13 cellular contexts compared by ENCODE assay signal in the genomic region with DNA sequence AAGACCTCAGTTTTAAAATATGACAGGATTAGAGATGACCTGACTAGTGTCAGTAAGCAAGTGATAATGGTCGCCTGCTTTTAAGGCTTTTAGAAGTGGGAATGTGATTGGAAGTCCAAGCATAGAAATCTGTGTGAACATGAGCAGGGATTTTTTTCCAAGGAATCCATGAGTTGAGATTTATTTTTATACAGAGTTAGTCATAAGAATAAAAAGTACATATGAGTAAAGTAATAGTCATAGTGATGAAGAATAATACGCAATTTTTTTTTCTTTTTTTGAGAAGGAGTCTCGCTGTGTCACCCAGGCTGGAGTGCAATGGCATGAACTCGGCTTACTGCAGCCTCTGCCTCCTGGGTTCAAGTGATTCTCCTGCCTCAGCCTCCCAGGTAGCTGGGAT. TPM values are rescaled to one million over a fixed set of nuclear protein-coding genes. Genes with fewer than 3 reads are reported as not detected.
A peak's percentile ranks its signal among the peaks of the same experiment; 100 is the strongest.
DNase-seq lines count a peak whose midpoint lies in the region; ATAC-seq and TF ChIP-seq lines count a peak whose summit lies in the region.
"Had no signal": no experiment of that assay in that cellular context is flagged by ENCODE, and none has a peak within 500 bp of the region (broad histone marks: within the 10 kb centered on the region; RNA-seq: fewer than 3 reads in every experiment).

No MANE protein-coding gene starts in this region.

- intact Hi-C loops in stomach (cut with DNase I; ENCODE audit: low total_unique reads), result no loop called here
- intact Hi-C loops in transverse colon (cut with DNase I; ENCODE audit: low total_unique reads), result loop anchor here (10.0 kb wide), 1 partner anchor 746 kb away; no protein-coding TSS in a partner anchor

- no peaks in the 10 kb centered on the region for H3K27me3 Mint-ChIP-seq in CD4-positive, CD25-positive, alpha-beta regulatory T cell
- no peaks in the 10 kb centered on the region for H3K27me3 Mint-ChIP-seq in mesothelial cell of epicardium (ENCODE audit: low read depth)
- H3K27me3 Mint-ChIP-seq: IgD-negative memory B cell had no signal

- peaks cover 3% of the 10 kb centered on the region for H3K36me3 ChIP-seq in CD4-positive, CD25-positive, alpha-beta regulatory T cell (ENCODE audit: control insufficient read depth, insufficient read depth, low read length)
- no peaks in the 10 kb centered on the region for H3K36me3 ChIP-seq in adipocyte (ENCODE audit: control insufficient read depth, insufficient read depth, low read length, severe bottlenecking)
- H3K36me3 ChIP-seq in H7 (replicated peaks; ENCODE audit: control insufficient read depth, insufficient read depth, low read length), result no peaks in the 10 kb centered on the region
- peaks cover 0 to 18% (median 2%) of the 10 kb centered on the region in 4 donors for H3K36me3 ChIP-seq in stomach
- no peaks in the 10 kb centered on the region for H3K36me3 ChIP-seq in transverse colon

- peak overlapping the region; percentile 94 to 99 (median 96) for H3K4me3 Mint-ChIP-seq in CD4-positive, CD25-positive, alpha-beta regulatory T cell
- peak overlapping the region; percentile 91 for H3K4me3 Mint-ChIP-seq in mesothelial cell of epicardium

- no peak overlapping the region for H3K4me3 ChIP-seq in CD4-positive, CD25-positive, alpha-beta regulatory T cell (ENCODE audit: low read depth, low read length)
- no peak overlapping the region for H3K4me3 ChIP-seq in adipocyte (ENCODE audit: low read length)
- no peak overlapping the region for H3K4me3 ChIP-seq in H7 (ENCODE audit: insufficient read depth, low read depth, low read length)
- H3K4me3 ChIP-seq in stomach, result no peak overlapping the region
- H3K4me3 ChIP-seq in transverse colon, result no peak overlapping the region

- ATAC-seq in CD4-positive, CD25-positive, alpha-beta regulatory T cell (ENCODE audit: low read depth in 2 of 2), result no peak

- H3K9ac ChIP-seq in adipocyte (ENCODE audit: low read length), result no peak overlapping the region

- H3K9me3 Mint-ChIP-seq in CD4-positive, CD25-positive, alpha-beta regulatory T cell, result peaks cover 0 to 6% (median 0%) of the 10 kb centered on the region in 7 donors
- peaks cover 7% of the 10 kb centered on the region for H3K9me3 Mint-ChIP-seq in mesothelial cell of epicardium
- H3K9me3 Mint-ChIP-seq: IgD-negative memory B cell had no signal

- no peaks in the 10 kb centered on the region for H3K27me3 ChIP-seq in CD4-positive, CD25-positive, alpha-beta regulatory T cell (ENCODE audit: control insufficient read depth, insufficient read depth, low read length)
- H3K27me3 ChIP-seq in adipocyte (replicated peaks; ENCODE audit: control insufficient read depth, insufficient read depth, low read length), result no peaks in the 10 kb centered on the region
- no peaks in the 10 kb centered on the region for H3K27me3 ChIP-seq in H7 (ENCODE audit: control insufficient read depth, insufficient read depth, low read length)
- H3K27me3 ChIP-seq in stomach, result no peaks in the 10 kb centered on the region
- no peaks in the 10 kb centered on the region for H3K27me3 ChIP-seq in transverse colon

- peak overlapping the region in 2 of 3 donors; percentile 92 to 95 for H3K27ac Mint-ChIP-seq in CD4-positive, CD25-positive, alpha-beta regulatory T cell
- H3K27ac Mint-ChIP-seq in mesothelial cell of epicardium, result no peak overlapping the region

- WGBS in stomach, 5 donors, result 78 to 99% (median 94%) methylated on average over 4 of the region's 4 CpGs
- WGBS in transverse colon (ENCODE audit: low coverage in 1 of 2), 2 donors, result 96% methylated on average over 4 of the region's 4 CpGs; no CpG with 5 or more reads in 1 of the 2 donors

- TF ChIP-seq POLR2A in stomach (IDR thresholded peaks at IDR 0.05) (no peak), transverse colon (IDR thresholded peaks at IDR 0.05) (no peak)

- TF ChIP-seq CTCF in mesothelial cell of epicardium (IDR thresholded peaks at IDR 0.05; ENCODE audit: unreplicated experiment) (no peak), stomach (IDR thresholded peaks at IDR 0.05) (no peak), transverse colon (IDR thresholded peaks at IDR 0.05) (no peak)

- peaks cover 17% of the 10 kb centered on the region for H3K4me1 ChIP-seq in CD4-positive, CD25-positive, alpha-beta regulatory T cell (ENCODE audit: control insufficient read depth, insufficient read depth, low read length, poor library complexity, severe bottlenecking)
- H3K4me1 ChIP-seq in adipocyte (ENCODE audit: control insufficient read depth, insufficient read depth, low read length), result peaks cover 17% of the 10 kb centered on the region
- peaks cover 0 to 24% (median 20%) of the 10 kb centered on the region in 4 donors for H3K4me1 ChIP-seq in stomach
- H3K4me1 ChIP-seq in transverse colon, result peaks cover 10 to 16% (median 12%) of the 10 kb centered on the region in 4 donors

- no peak overlapping the region for H3K27ac ChIP-seq in CD4-positive, CD25-positive, alpha-beta regulatory T cell (ENCODE audit: insufficient read depth, low read length, poor library complexity, severe bottlenecking)
- H3K27ac ChIP-seq in stomach (no peak overlapping the region), transverse colon (no peak overlapping the region)

- peaks cover 14 to 40% (median 32%) of the 10 kb centered on the region in 4 donors for H3K4me1 Mint-ChIP-seq in CD4-positive, CD25-positive, alpha-beta regulatory T cell
- peaks cover 22% of the 10 kb centered on the region for H3K4me1 Mint-ChIP-seq in mesothelial cell of epicardium

- H3K9me3 ChIP-seq in CD4-positive, CD25-positive, alpha-beta regulatory T cell (ENCODE audit: control insufficient read depth in 2 of 2, low read length in 2 of 2), result peaks cover 0 to 8% of the 10 kb centered on the region in 2 experiments
- H3K9me3 ChIP-seq in adipocyte (ENCODE audit: control insufficient read depth, low read length) (no peaks in the 10 kb centered on the region), stomach (peaks cover 0 to 7% (median 3%) of the 10 kb centered on the region in 4 donors), transverse colon (no peaks in the 10 kb centered on the region)

- in situ Hi-C loops in transverse colon (cut with MboI; ENCODE audit: low pct_ligation_motif_present in 1 of 4, low pct_unique_long_range_greater_than_20kb in 1 of 4, low sequenced_read_pairs in 3 of 4), result no loop called here

- no peak for TF ChIP-seq EP300 in stomach (IDR thresholded peaks at IDR 0.05)
- TF ChIP-seq EP300 in transverse colon (IDR thresholded peaks at IDR 0.05; ENCODE audit: low read depth), result no peak

- no peak for DNase-seq in CD4-positive, CD25-positive, alpha-beta regulatory T cell
- peak; percentile 34 for DNase-seq in HT1080 (ENCODE audit: low read depth)
- DNase-seq in adipocyte (ENCODE audit: low read depth), result peak; percentile 19
- DNase-seq in mesothelial cell of epicardium (ENCODE audit: low spot score in 2 of 2, unreplicated experiment in 2 of 2), result no peak
- DNase-seq in foreskin melanocyte, result no peak
- no peak for DNase-seq in H7
- DNase-seq in stomach, result no peak
- no peak for DNase-seq in transverse colon
- DNase-seq: activated CD4-positive, alpha-beta T cell treated with anti-CD3 and anti-CD28 coated beads, Interleukin-2, amount 50 U/mL, for 4 hours; effector CD8-positive, alpha-beta T cell; NK-92 treated with Interleukin-12 subunit alpha and Interleukin-12 subunit beta, amount 100 ng/mL, for 24 hours; posterior cingulate gyrus had no signal

- H3K36me3 Mint-ChIP-seq in CD4-positive, CD25-positive, alpha-beta regulatory T cell, result peaks cover 9% of the 10 kb centered on the region
- H3K36me3 Mint-ChIP-seq in mesothelial cell of epicardium, result peaks cover 13% of the 10 kb centered on the region

RNA-seq across cellular contexts. Expression of a gene that starts 1.7 kb away (rescaled TPM):
- total RNA-seq in CD4-positive, CD25-positive, alpha-beta regulatory T cell, result 2.3 TPM
- polyA plus RNA-seq in CD4-positive, CD25-positive, alpha-beta regulatory T cell, result 1 to 10 TPM; 4.8 to 5.8 (median 5.4) TPM
- 0.97 and 1.8 TPM in 2 replicates for total RNA-seq in HT1080 (2014; rRNA removed; shearing (Covaris generic))
- 1.4 and 2.3 TPM in 2 replicates for polyA plus RNA-seq in HT1080 (2015; cell fraction: cytosol; rRNA removed)
- polyA plus RNA-seq in HT1080 (2015; cell fraction: nucleus; rRNA removed), result 5.2 and 8.0 TPM in 2 replicates
- 6.8 to 9.8 TPM (median 8.7 TPM) in 3 replicates for total RNA-seq in mesothelial cell of epicardium
- 1.2 and 2.8 TPM in 2 replicates for total RNA-seq in H7 (2014; rRNA removed; shearing (Covaris generic))
- 1 to 10 TPM in 4 of 5 donors, under 1 TPM in 1; 0.29 to 9.3 (median 3.3) TPM for total RNA-seq in stomach
- 1 to 10 TPM in 1 of 3 donors, under 1 TPM in 2; 0.68 to 1.6 (median 0.76) TPM for polyA plus RNA-seq in stomach
- 1 to 10 TPM in 3 of 4 donors, under 1 TPM in 1; 0.60 to 8.1 (median 2.4) TPM for total RNA-seq in transverse colon

RNA-seq across cellular contexts. Expression of a gene that starts 27.5 kb away (rescaled TPM):
- 105 TPM for total RNA-seq in CD4-positive, CD25-positive, alpha-beta regulatory T cell
- 100 to 1,000 TPM in 2 of 4 donors, 10 to 100 TPM in 2; 89.9 to 122 (median 101) TPM for polyA plus RNA-seq in CD4-positive, CD25-positive, alpha-beta regulatory T cell
- total RNA-seq in HT1080 (2014; rRNA removed; shearing (Covaris generic)), result 324 and 370 TPM in 2 replicates
- polyA plus RNA-seq in HT1080 (2015; cell fraction: cytosol; rRNA removed), result 183 and 189 TPM in 2 replicates
- 229 and 242 TPM in 2 replicates for polyA plus RNA-seq in HT1080 (2015; cell fraction: nucleus; rRNA removed)
- 81.3 to 85.8 TPM (median 83.2 TPM) in 3 replicates for total RNA-seq in mesothelial cell of epicardium
- 153 and 227 TPM in 2 replicates for total RNA-seq in H7 (2014; rRNA removed; shearing (Covaris generic))
- 10 to 100 TPM in 4 of 5 donors, 1 to 10 TPM in 1; 3.8 to 79.7 (median 69.4) TPM for total RNA-seq in stomach
- 10 to 100 TPM; 58.0 to 75.6 (median 62.3) TPM for polyA plus RNA-seq in stomach
- 10 to 100 TPM; 46.4 to 83.4 (median 77.5) TPM for total RNA-seq in transverse colon

RNA-seq across cellular contexts. Expression of a gene that starts 57.5 kb away (rescaled TPM):
- 10.7 TPM for total RNA-seq in CD4-positive, CD25-positive, alpha-beta regulatory T cell
- 10 to 100 TPM in 1 of 4 donors, 1 to 10 TPM in 3; 6.4 to 15.5 (median 7.1) TPM for polyA plus RNA-seq in CD4-positive, CD25-positive, alpha-beta regulatory T cell
- 7.2 and 10.6 TPM in 2 replicates for total RNA-seq in HT1080 (2014; rRNA removed; shearing (Covaris generic))
- 2.1 and 4.4 TPM in 2 replicates for polyA plus RNA-seq in HT1080 (2015; cell fraction: cytosol; rRNA removed)
- polyA plus RNA-seq in HT1080 (2015; cell fraction: nucleus; rRNA removed), result 12.3 and 15.5 TPM in 2 replicates
- total RNA-seq in mesothelial cell of epicardium (34.7 to 42.3 TPM (median 35.1 TPM) in 3 replicates), stomach (10 to 100 TPM in 3 of 5 donors, 1 to 10 TPM in 2; 6.7 to 73.9 (median 11.2) TPM), transverse colon (10 to 100 TPM in 3 of 4 donors, 1 to 10 TPM in 1; 4.5 to 87.8 (median 25.5) TPM)
- 1.4 and 1.7 TPM in 2 replicates for total RNA-seq in H7 (2014; rRNA removed; shearing (Covaris generic))
- polyA plus RNA-seq in stomach, result 1 to 10 TPM; 2.7 to 4.1 (median 3.6) TPM

Comparison
In these comparisons a context has a peak if more than half of its experiments do, and no peak if none do; other contexts are left out.
1. DNase-seq: peak in HT1080 (single experiment) and adipocyte (single experiment); none in CD4-positive, CD25-positive, alpha-beta regulatory T cell (0 of 3), mesothelial cell of epicardium (0 of 2), foreskin melanocyte (single experiment), H7 (single experiment), stomach (single experiment) and transverse colon (single experiment).